1 cellular context compared by ENCODE assay signal in the genomic region with DNA sequence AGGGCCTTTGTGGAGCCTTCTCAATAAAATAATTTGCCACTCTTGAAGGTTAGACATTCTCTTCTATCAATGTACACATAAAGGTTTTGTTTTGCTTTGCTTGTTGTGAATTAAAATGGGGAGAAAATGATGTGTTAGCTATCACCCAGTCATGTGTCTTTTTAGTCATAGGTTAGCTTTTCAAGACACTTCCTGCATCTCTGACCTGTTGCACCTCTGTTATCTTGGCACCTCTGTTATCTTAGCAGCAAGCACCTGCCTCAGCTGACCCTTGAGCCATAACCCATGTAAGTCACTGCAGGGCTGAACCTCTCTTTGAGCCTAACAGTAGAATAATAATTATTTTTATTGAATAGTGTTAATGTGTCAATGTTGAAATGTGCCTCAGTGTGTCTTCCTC.
TF ChIP-seq lines count a peak whose summit lies in the region.

No MANE protein-coding gene starts in this region.

TF ChIP-seq in GM23338, 12 proteins besides CTCF, POLR2A, EP300 and RAD21:
- TF ChIP-seq, protein P1, sequence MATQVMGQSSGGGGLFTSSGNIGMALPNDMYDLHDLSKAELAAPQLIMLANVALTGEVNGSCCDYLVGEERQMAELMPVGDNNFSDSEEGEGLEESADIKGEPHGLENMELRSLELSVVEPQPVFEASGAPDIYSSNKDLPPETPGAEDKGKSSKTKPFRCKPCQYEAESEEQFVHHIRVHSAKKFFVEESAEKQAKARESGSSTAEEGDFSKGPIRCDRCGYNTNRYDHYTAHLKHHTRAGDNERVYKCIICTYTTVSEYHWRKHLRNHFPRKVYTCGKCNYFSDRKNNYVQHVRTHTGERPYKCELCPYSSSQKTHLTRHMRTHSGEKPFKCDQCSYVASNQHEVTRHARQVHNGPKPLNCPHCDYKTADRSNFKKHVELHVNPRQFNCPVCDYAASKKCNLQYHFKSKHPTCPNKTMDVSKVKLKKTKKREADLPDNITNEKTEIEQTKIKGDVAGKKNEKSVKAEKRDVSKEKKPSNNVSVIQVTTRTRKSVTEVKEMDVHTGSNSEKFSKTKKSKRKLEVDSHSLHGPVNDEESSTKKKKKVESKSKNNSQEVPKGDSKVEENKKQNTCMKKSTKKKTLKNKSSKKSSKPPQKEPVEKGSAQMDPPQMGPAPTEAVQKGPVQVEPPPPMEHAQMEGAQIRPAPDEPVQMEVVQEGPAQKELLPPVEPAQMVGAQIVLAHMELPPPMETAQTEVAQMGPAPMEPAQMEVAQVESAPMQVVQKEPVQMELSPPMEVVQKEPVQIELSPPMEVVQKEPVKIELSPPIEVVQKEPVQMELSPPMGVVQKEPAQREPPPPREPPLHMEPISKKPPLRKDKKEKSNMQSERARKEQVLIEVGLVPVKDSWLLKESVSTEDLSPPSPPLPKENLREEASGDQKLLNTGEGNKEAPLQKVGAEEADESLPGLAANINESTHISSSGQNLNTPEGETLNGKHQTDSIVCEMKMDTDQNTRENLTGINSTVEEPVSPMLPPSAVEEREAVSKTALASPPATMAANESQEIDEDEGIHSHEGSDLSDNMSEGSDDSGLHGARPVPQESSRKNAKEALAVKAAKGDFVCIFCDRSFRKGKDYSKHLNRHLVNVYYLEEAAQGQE (IDR thresholded peaks at IDR 0.05; ENCODE audit: unreplicated experiment): no peak
- TF ChIP-seq ZNF114 (CRISPR knock-in tag; IDR thresholded peaks at IDR 0.05): no peak
- TF ChIP-seq POLR2AphosphoS5 (IDR thresholded peaks at IDR 0.05; ENCODE audit: low read depth): no peak
- TF ChIP-seq EZH2phosphoT487 (IDR thresholded peaks at IDR 0.05; ENCODE audit: unreplicated experiment): no peak
- TF ChIP-seq, protein P2, sequence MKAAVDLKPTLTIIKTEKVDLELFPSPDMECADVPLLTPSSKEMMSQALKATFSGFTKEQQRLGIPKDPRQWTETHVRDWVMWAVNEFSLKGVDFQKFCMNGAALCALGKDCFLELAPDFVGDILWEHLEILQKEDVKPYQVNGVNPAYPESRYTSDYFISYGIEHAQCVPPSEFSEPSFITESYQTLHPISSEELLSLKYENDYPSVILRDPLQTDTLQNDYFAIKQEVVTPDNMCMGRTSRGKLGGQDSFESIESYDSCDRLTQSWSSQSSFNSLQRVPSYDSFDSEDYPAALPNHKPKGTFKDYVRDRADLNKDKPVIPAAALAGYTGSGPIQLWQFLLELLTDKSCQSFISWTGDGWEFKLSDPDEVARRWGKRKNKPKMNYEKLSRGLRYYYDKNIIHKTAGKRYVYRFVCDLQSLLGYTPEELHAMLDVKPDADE (IDR thresholded peaks at IDR 0.05): no peak
- TF ChIP-seq STAT1 (IDR thresholded peaks at IDR 0.05; ENCODE audit: unreplicated experiment): no peak
- no peak for TF ChIP-seq EZH2 (IDR thresholded peaks at IDR 0.05; ENCODE audit: low read depth, unreplicated experiment)
- TF ChIP-seq, protein P3, sequence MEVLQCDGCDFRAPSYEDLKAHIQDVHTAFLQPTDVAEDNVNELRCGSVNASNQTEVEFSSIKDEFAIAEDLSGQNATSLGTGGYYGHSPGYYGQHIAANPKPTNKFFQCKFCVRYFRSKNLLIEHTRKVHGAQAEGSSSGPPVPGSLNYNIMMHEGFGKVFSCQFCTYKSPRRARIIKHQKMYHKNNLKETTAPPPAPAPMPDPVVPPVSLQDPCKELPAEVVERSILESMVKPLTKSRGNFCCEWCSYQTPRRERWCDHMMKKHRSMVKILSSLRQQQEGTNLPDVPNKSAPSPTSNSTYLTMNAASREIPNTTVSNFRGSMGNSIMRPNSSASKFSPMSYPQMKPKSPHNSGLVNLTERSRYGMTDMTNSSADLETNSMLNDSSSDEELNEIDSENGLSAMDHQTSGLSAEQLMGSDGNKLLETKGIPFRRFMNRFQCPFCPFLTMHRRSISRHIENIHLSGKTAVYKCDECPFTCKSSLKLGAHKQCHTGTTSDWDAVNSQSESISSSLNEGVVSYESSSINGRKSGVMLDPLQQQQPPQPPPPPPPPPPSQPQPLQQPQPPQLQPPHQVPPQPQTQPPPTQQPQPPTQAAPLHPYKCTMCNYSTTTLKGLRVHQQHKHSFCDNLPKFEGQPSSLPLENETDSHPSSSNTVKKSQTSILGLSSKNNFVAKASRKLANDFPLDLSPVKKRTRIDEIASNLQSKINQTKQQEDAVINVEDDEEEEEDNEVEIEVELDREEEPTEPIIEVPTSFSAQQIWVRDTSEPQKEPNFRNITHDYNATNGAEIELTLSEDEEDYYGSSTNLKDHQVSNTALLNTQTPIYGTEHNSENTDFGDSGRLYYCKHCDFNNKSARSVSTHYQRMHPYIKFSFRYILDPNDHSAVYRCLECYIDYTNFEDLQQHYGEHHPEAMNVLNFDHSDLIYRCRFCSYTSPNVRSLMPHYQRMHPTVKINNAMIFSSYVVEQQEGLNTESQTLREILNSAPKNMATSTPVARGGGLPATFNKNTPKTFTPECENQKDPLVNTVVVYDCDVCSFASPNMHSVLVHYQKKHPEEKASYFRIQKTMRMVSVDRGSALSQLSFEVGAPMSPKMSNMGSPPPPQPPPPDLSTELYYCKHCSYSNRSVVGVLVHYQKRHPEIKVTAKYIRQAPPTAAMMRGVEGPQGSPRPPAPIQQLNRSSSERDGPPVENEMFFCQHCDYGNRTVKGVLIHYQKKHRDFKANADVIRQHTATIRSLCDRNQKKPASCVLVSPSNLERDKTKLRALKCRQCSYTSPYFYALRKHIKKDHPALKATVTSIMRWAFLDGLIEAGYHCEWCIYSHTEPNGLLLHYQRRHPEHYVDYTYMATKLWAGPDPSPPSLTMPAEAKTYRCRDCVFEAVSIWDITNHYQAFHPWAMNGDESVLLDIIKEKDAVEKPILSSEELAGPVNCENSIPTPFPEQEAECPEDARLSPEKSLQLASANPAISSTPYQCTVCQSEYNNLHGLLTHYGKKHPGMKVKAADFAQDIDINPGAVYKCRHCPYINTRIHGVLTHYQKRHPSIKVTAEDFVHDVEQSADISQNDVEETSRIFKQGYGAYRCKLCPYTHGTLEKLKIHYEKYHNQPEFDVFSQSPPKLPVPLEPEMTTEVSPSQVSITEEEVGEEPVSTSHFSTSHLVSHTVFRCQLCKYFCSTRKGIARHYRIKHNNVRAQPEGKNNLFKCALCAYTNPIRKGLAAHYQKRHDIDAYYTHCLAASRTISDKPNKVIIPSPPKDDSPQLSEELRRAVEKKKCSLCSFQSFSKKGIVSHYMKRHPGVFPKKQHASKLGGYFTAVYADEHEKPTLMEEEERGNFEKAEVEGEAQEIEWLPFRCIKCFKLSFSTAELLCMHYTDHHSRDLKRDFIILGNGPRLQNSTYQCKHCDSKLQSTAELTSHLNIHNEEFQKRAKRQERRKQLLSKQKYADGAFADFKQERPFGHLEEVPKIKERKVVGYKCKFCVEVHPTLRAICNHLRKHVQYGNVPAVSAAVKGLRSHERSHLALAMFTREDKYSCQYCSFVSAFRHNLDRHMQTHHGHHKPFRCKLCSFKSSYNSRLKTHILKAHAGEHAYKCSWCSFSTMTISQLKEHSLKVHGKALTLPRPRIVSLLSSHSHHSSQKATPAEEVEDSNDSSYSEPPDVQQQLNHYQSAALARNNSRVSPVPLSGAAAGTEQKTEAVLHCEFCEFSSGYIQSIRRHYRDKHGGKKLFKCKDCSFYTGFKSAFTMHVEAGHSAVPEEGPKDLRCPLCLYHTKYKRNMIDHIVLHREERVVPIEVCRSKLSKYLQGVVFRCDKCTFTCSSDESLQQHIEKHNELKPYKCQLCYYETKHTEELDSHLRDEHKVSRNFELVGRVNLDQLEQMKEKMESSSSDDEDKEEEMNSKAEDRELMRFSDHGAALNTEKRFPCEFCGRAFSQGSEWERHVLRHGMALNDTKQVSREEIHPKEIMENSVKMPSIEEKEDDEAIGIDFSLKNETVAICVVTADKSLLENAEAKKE (CRISPR knock-in tag; IDR thresholded peaks at IDR 0.05): no peak
- TF ChIP-seq NANOG (IDR thresholded peaks at IDR 0.05; ENCODE audit: borderline replicate concordance): no peak
- no peak for TF ChIP-seq JUNB (IDR thresholded peaks at IDR 0.05; ENCODE audit: unreplicated experiment)
- no peak for TF ChIP-seq CREB1 (CRISPR knock-in tag; IDR thresholded peaks at IDR 0.05; ENCODE audit: low read depth)
- no peak for TF ChIP-seq ZNF331 (CRISPR knock-in tag; IDR thresholded peaks at IDR 0.05; ENCODE audit: low read depth)
TF ChIP-seq in GM23338: peak in this region for 0.
